In genomic region chr2:211405036-211405435, GRCh38 we compare ENCODE assay signal across 21 cellular contexts.
DNase-seq lines count a peak whose midpoint lies in the region; ATAC-seq, FAIRE-seq and TF ChIP-seq lines count a peak whose summit lies in the region.
"Had no signal": no experiment of that assay in that cellular context is flagged by ENCODE, and none has a peak within 500 bp of the region (broad histone marks: within the 10 kb centered on the region; RNA-seq: fewer than 3 reads in every experiment).

No MANE protein-coding gene starts in this region.

- no peak for TF ChIP-seq POLR2A in A549 (IDR thresholded peaks at IDR 0.05; ENCODE audit: low read length)

- H3K4me1 Mint-ChIP-seq in Calu3 (ENCODE audit: low read depth, unreplicated experiment), result peaks cover 75% of the 10 kb centered on the region
- peaks cover 28% of the 10 kb centered on the region for H3K4me1 Mint-ChIP-seq in progenitor cell of endocrine pancreas (ENCODE audit: low read depth)
- H3K4me1 Mint-ChIP-seq: B cell had no signal

- TF ChIP-seq EP300 in A549 (IDR thresholded peaks at IDR 0.05), result no peak

- CTCF ChIA-PET in A549 (lab: Yijun Ruan, JAX), result no interaction called here
- CTCF ChIA-PET in Calu3 (lab: Charles Lee), result no interaction called here

- no peak for ATAC-seq in A549
- ATAC-seq in RWPE2 (ENCODE audit: low read depth), result no peak
- ATAC-seq: CD8-positive, alpha-beta T cell had no signal

- intact Hi-C loops in Calu3 (cut with micrococcal nuclease; ENCODE audit: unreplicated experiment), result loop anchor here (5.0 kb wide), 1 partner anchor 188 kb away; no protein-coding TSS in a partner anchor
- intact Hi-C loops in left ventricle myocardium inferior (cut with micrococcal nuclease), result no loop called here

- H3K27ac Mint-ChIP-seq in Calu3 (ENCODE audit: unreplicated experiment) (peak overlapping the region; percentile 69), progenitor cell of endocrine pancreas (peak overlapping the region; percentile 46)
- H3K27ac Mint-ChIP-seq: B cell; CD4-positive, alpha-beta T cell; CD8-positive, alpha-beta T cell had no signal

- H3K9me3 Mint-ChIP-seq in Calu3 (ENCODE audit: low read depth, unreplicated experiment) (peaks cover 5% of the 10 kb centered on the region), progenitor cell of endocrine pancreas (ENCODE audit: low read depth) (peaks cover 10% of the 10 kb centered on the region)
- H3K9me3 Mint-ChIP-seq: CD4-positive, alpha-beta T cell; CD8-positive, alpha-beta T cell had no signal

- H3K27ac ChIP-seq in A549 (no peak overlapping the region), RWPE2 (ENCODE audit: poor library complexity, severe bottlenecking) (peak overlapping the region; percentile 94), left ventricle myocardium inferior (replicated peaks) (no peak overlapping the region)
- H3K27ac ChIP-seq: BLaER1 treated with 17β-estradiol and CSF1 and Interleukin-3, amounts not matched to agents 10 nM and 100 nM; C4-2B had no signal

- no peak for TF ChIP-seq CTCF in A549 (IDR thresholded peaks at IDR 0.05)
- no peak for TF ChIP-seq CTCF in Calu3 (IDR thresholded peaks at IDR 0.05; ENCODE audit: unreplicated experiment)
- TF ChIP-seq CTCF in RWPE2 (IDR thresholded peaks at IDR 0.05; ENCODE audit: poor library complexity, severe bottlenecking), result no peak
- TF ChIP-seq CTCF in progenitor cell of endocrine pancreas (IDR thresholded peaks at IDR 0.05; ENCODE audit: unreplicated experiment), result no peak
- no peak for TF ChIP-seq CTCF in left ventricle myocardium inferior (IDR thresholded peaks at IDR 0.05; ENCODE audit: borderline replicate concordance)

- H3K4me2 ChIP-seq in A549, result no peak overlapping the region
- H3K4me2 ChIP-seq: BLaER1 treated with 17β-estradiol and CSF1 and Interleukin-3, amounts not matched to agents 10 nM and 100 nM had no signal

- no peak for FAIRE-seq in A549 (lab: Jason Lieb, UNC)
- FAIRE-seq: A204.1, G401.6, GM12891, GM19239 had no signal

- no TSS peak for BruUV-seq in Calu3 (replicated peaks; lab: Mats Ljungman, UMichigan)

- H3K4me3 Mint-ChIP-seq in Calu3 (ENCODE audit: low read depth, unreplicated experiment), result no peak overlapping the region
- no peak overlapping the region for H3K4me3 Mint-ChIP-seq in progenitor cell of endocrine pancreas (ENCODE audit: low read depth)
- H3K4me3 Mint-ChIP-seq: B cell; CD4-positive, alpha-beta T cell; CD8-positive, alpha-beta T cell had no signal

- H3K27me3 ChIP-seq in RWPE2 (ENCODE audit: insufficient read depth, poor library complexity, severe bottlenecking) (no peaks in the 10 kb centered on the region), left ventricle myocardium inferior (ENCODE audit: low read depth) (no peaks in the 10 kb centered on the region)
- H3K27me3 ChIP-seq: BLaER1 treated with 17β-estradiol and CSF1 and Interleukin-3, amounts not matched to agents 10 nM and 100 nM had no signal

- peaks cover 26% of the 10 kb centered on the region for H3K4me1 ChIP-seq in A549
- peaks cover 42% of the 10 kb centered on the region for H3K4me1 ChIP-seq in RWPE2 (ENCODE audit: insufficient read depth, poor library complexity, severe bottlenecking)
- peaks cover 10% of the 10 kb centered on the region for H3K4me1 ChIP-seq in left ventricle myocardium inferior
- H3K4me1 ChIP-seq: BLaER1 treated with 17β-estradiol and CSF1 and Interleukin-3, amounts not matched to agents 10 nM and 100 nM had no signal

- DNase-seq in A549 (ENCODE audit: low read depth in 1 of 2, low spot score in 1 of 2) (no peak), Calu3 (no peak), RWPE2 (ENCODE audit: low spot score) (no peak), progenitor cell of endocrine pancreas (ENCODE audit: low spot score, unreplicated experiment) (no peak), NCI-H510A (lab: John Stamatoyannopoulos, UW) (no peak), left ventricle myocardium inferior (no peak), COLO668 (lab: John Stamatoyannopoulos, UW; ENCODE audit: unreplicated experiment) (no peak)
- DNase-seq: 8988T; AML-193; CD4-positive, alpha-beta T cell; CD8-positive, alpha-beta T cell; COR-L47; DMS79 treated with DMSO at 0.1 percent for 48 hours; GF-D8 had no signal

- no peaks in the 10 kb centered on the region for H3K9me3 ChIP-seq in A549
- no peaks in the 10 kb centered on the region for H3K9me3 ChIP-seq in RWPE2 (ENCODE audit: severe bottlenecking)
- H3K9me3 ChIP-seq in left ventricle myocardium inferior (replicated peaks), result no peaks in the 10 kb centered on the region
- H3K9me3 ChIP-seq: BLaER1 treated with 17β-estradiol and CSF1 and Interleukin-3, amounts not matched to agents 10 nM and 100 nM had no signal

- WGBS in A549 (ENCODE audit: missing lambda C conversion rate), result 81% methylated on average over 4 of the region's 4 CpGs

- no peak for TF ChIP-seq RAD21 in A549 (conservative IDR thresholded peaks at IDR 0.05 in 1 of 2, IDR thresholded peaks at IDR 0.05 in 1 of 2)

- H3K27me3 Mint-ChIP-seq in Calu3 (ENCODE audit: unreplicated experiment) (no peaks in the 10 kb centered on the region), progenitor cell of endocrine pancreas (no peaks in the 10 kb centered on the region)
- H3K27me3 Mint-ChIP-seq: B cell; CD4-positive, alpha-beta T cell had no signal

- H3K4me3 ChIP-seq in A549 (no peak overlapping the region), RWPE2 (ENCODE audit: severe bottlenecking) (no peak overlapping the region), left ventricle myocardium inferior (no peak overlapping the region)
- H3K4me3 ChIP-seq: BLaER1 treated with 17β-estradiol and CSF1 and Interleukin-3, amounts not matched to agents 10 nM and 100 nM had no signal

- H3K36me3 ChIP-seq in RWPE2 (ENCODE audit: low read depth) (no peaks in the 10 kb centered on the region), left ventricle myocardium inferior (no peaks in the 10 kb centered on the region)
- H3K36me3 ChIP-seq: BLaER1 treated with 17β-estradiol and CSF1 and Interleukin-3, amounts not matched to agents 10 nM and 100 nM had no signal

- POLR2A ChIA-PET in A549 (lab: Yijun Ruan, JAX), result no interaction called here

- peaks cover 5% of the 10 kb centered on the region for H3K36me3 Mint-ChIP-seq in Calu3 (ENCODE audit: insufficient read depth, unreplicated experiment)
- H3K36me3 Mint-ChIP-seq in progenitor cell of endocrine pancreas (ENCODE audit: insufficient read depth), result no peaks in the 10 kb centered on the region
- H3K36me3 Mint-ChIP-seq: CD8-positive, alpha-beta T cell had no signal

TF ChIP-seq in A549, 52 proteins besides CTCF, POLR2A, EP300 and RAD21:
- TF ChIP-seq NR3C1 (IDR thresholded peaks at IDR 0.05) (no peak), MAFK (IDR thresholded peaks at IDR 0.05; ENCODE audit: partially characterized antibody) (peak; percentile 77), PHF8 (IDR thresholded peaks at IDR 0.05; ENCODE audit: borderline replicate concordance, low read depth) (no peak)
